Comparison of ENCODE assay signal across 1 cellular context in the genomic region with DNA sequence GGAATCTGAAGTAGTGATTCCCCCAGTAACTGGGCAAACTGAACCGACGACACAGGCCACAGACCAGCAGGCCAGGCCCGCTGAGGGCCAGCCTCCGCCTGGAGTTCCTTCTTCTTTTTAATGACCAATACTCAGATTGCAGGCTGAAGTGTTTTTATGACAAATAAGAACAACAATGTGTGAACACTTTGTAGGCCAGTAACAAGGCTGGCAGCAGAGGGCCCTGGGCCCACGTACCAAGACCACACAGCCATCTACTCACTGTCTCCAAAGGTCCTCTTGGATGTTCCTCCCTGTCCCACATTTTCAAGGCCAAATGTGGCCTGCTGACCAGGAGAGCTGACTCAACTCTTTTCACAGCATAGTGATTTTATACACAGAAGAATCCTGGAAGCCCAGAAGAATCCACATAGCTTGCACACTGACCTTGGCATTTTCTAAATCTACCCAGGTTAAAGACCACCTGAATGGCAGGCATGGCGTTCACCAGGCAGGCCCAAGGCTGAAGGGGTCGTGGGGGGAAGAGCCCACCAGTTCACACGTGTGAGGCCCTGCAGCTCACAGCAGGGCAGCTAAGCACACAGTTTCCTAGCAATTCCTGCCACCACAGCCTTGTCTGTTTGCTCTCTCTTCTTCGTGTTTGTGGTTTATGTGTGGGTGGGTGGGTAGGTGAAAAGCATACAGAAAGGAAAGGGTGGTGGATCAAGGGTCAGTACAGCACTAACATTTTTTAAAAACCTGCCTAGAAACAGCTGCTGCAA.
TF ChIP-seq lines count a peak whose summit lies in the region.

No MANE protein-coding gene starts in this region.

TF ChIP-seq in GM12878, 131 proteins besides CTCF, POLR2A, EP300 and RAD21 (continued from another document):
- no peak for TF ChIP-seq FOS (IDR thresholded peaks at IDR 0.05; ENCODE audit: borderline replicate concordance, extremely low read depth, insufficient read length)
- no peak for TF ChIP-seq ZBTB4 (CRISPR knock-in tag; IDR thresholded peaks at IDR 0.05)
- TF ChIP-seq ESRRA (IDR thresholded peaks at IDR 0.05; ENCODE audit: low read length), result no peak
- no peak for TF ChIP-seq FOXK2 (IDR thresholded peaks at IDR 0.05)
- TF ChIP-seq IKZF1 (conservative IDR thresholded peaks at IDR 0.05), result peak; percentile 84
- TF ChIP-seq, protein P1, sequence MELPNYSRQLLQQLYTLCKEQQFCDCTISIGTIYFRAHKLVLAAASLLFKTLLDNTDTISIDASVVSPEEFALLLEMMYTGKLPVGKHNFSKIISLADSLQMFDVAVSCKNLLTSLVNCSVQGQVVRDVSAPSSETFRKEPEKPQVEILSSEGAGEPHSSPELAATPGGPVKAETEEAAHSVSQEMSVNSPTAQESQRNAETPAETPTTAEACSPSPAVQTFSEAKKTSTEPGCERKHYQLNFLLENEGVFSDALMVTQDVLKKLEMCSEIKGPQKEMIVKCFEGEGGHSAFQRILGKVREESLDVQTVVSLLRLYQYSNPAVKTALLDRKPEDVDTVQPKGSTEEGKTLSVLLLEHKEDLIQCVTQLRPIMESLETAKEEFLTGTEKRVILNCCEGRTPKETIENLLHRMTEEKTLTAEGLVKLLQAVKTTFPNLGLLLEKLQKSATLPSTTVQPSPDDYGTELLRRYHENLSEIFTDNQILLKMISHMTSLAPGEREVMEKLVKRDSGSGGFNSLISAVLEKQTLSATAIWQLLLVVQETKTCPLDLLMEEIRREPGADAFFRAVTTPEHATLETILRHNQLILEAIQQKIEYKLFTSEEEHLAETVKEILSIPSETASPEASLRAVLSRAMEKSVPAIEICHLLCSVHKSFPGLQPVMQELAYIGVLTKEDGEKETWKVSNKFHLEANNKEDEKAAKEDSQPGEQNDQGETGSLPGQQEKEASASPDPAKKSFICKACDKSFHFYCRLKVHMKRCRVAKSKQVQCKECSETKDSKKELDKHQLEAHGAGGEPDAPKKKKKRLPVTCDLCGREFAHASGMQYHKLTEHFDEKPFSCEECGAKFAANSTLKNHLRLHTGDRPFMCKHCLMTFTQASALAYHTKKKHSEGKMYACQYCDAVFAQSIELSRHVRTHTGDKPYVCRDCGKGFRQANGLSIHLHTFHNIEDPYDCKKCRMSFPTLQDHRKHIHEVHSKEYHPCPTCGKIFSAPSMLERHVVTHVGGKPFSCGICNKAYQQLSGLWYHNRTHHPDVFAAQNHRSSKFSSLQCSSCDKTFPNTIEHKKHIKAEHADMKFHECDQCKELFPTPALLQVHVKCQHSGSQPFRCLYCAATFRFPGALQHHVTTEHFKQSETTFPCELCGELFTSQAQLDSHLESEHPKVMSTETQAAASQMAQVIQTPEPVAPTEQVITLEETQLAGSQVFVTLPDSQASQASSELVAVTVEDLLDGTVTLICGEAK (IDR thresholded peaks at IDR 0.05; ENCODE audit: borderline replicate concordance), result no peak
- TF ChIP-seq ZSCAN29 (IDR thresholded peaks at IDR 0.05), result no peak
- no peak for TF ChIP-seq CEBPZ (IDR thresholded peaks at IDR 0.05; ENCODE audit: low read depth, low read length)
- TF ChIP-seq TARDBP (IDR thresholded peaks at IDR 0.05; ENCODE audit: borderline replicate concordance), result no peak
- no peak; the same call in 1 of the 2 replicates for TF ChIP-seq ZBED1 (IDR thresholded peaks at IDR 0.05; ENCODE audit: borderline replicate concordance)
- TF ChIP-seq SKIL (IDR thresholded peaks at IDR 0.05; ENCODE audit: low read depth, poor library complexity, severe bottlenecking), result no peak
- no peak for TF ChIP-seq E2F4 (IDR thresholded peaks at IDR 0.05; ENCODE audit: low read depth, low read length)
- TF ChIP-seq TBL1XR1 (IDR thresholded peaks at IDR 0.05; ENCODE audit: low read depth, low read length), result no peak
